Comparison of ENCODE assay signal across 11 cellular contexts in the genomic region with DNA sequence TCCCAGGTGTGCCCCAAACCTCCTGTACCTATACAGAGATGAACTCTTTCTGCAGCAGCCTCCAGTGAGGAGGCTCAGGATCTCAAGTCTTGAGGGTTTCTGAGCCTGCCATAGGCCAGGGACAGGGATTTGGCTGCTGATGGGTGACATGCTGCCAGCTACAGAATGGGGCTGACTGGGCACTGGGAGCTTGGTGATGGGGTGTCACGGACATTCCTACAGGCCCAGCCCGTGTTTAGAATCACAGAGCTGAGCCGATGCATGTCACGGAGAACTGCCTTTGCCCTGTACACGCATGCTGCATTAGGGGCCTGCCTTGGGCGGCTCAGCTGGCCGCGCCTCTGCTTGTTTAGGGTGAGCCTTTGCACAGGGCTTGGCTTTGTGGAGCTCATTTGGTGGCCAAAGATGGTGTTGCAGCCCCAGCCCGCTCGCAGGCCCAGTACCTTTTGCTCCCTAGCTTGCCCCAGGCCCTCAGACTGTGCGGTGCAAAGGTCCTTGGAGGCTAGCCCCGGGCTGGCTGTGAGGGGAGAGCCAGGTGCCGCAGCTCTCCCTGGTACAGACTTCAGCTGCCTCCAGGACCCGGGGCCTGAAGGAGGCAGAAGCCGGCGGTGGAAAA.
A peak's percentile ranks its signal among the peaks of the same experiment; 100 is the strongest.
DNase-seq lines count a peak whose midpoint lies in the region; ATAC-seq and TF ChIP-seq lines count a peak whose summit lies in the region.
"Had no signal": no experiment of that assay in that cellular context is flagged by ENCODE, and none has a peak within 500 bp of the region (broad histone marks: within the 10 kb centered on the region; RNA-seq: fewer than 3 reads in every experiment).

No MANE protein-coding gene starts in this region.

- H3K4me1 Mint-ChIP-seq in glutamatergic neuron (ENCODE audit: low read depth, unreplicated experiment) = peaks cover 60% of the 10 kb centered on the region

- peak overlapping the region; percentile 95 for H3K4me2 ChIP-seq in trophoblast cell (ENCODE audit: low read length)

- H4K12ac ChIP-seq in trophoblast cell (ENCODE audit: low read depth, low read length) = no peak overlapping the region

- no peaks in the 10 kb centered on the region for H3K79me1 ChIP-seq in trophoblast cell (ENCODE audit: low read length)

- H4K8ac ChIP-seq in trophoblast cell (ENCODE audit: low read depth, low read length) = peak overlapping the region; percentile 1

- H3K18ac ChIP-seq in trophoblast cell (ENCODE audit: low read length) = no peak overlapping the region

- DNase-seq in COLO668 (lab: John Stamatoyannopoulos, UW; ENCODE audit: unreplicated experiment) (peak; percentile 64), Peyer's patch (peak in 2 of 3 donors; percentile 54 to 66), glutamatergic neuron (peak; percentile 70), trophoblast cell (peak in 1 of 2 donors; percentile 9), medulla oblongata (ENCODE audit: extremely low spot score) (no peak), NCI-H446 (lab: John Stamatoyannopoulos, UW) (no peak)
- DNase-seq: OCI-M1 had no signal

- no peak overlapping the region for H2BK120ac ChIP-seq in trophoblast cell (ENCODE audit: insufficient read depth, low read length, poor library complexity)

- peaks cover 35% of the 10 kb centered on the region for H3K27me3 Mint-ChIP-seq in glutamatergic neuron (ENCODE audit: unreplicated experiment)

- no peak for TF ChIP-seq POLR2A in Peyer's patch (IDR thresholded peaks at IDR 0.05)

- H3K27me3 ChIP-seq in Peyer's patch (no peaks in the 10 kb centered on the region), trophoblast cell (ENCODE audit: insufficient read depth, low read length) (peaks cover 17% of the 10 kb centered on the region)

- H3K4me1 ChIP-seq in Peyer's patch = peaks cover 0 to 30% (median 0%) of the 10 kb centered on the region in 4 donors
- peaks cover 6 to 16% of the 10 kb centered on the region in 2 experiments for H3K4me1 ChIP-seq in trophoblast cell (ENCODE audit: control insufficient read depth in 1 of 2, insufficient read depth in 2 of 2, low read length in 2 of 2)

- H3K23ac ChIP-seq in trophoblast cell (ENCODE audit: low read length) = no peak overlapping the region

- peak overlapping the region; percentile 95 for H3K4me3 Mint-ChIP-seq in glutamatergic neuron (ENCODE audit: unreplicated experiment)
- H3K4me3 Mint-ChIP-seq: stimulated activated effector memory CD8-positive, alpha-beta T cell treated with anti-CD3 and anti-CD28 coated beads, Interleukin-12 subunit alpha, Interleukin-12 subunit beta, amount 100 ng/mL, for 72 hours had no signal

- no peaks in the 10 kb centered on the region for H3K36me3 Mint-ChIP-seq in glutamatergic neuron (ENCODE audit: unreplicated experiment)
- H3K36me3 Mint-ChIP-seq: stimulated activated effector memory CD8-positive, alpha-beta T cell treated with anti-CD3 and anti-CD28 coated beads, Interleukin-12 subunit alpha, Interleukin-12 subunit beta, amount 100 ng/mL, for 72 hours had no signal

- no peak overlapping the region for H4K91ac ChIP-seq in trophoblast cell (ENCODE audit: low read depth, low read length)

- H3K27ac ChIP-seq in Peyer's patch = no peak overlapping the region
- H3K27ac ChIP-seq in trophoblast cell (ENCODE audit: low read depth, low read length) = no peak overlapping the region
- H3K27ac ChIP-seq: HL-60 had no signal

- no peak overlapping the region for H3K9ac ChIP-seq in trophoblast cell (ENCODE audit: low read length)

- H3K9me3 ChIP-seq in Peyer's patch (no peaks in the 10 kb centered on the region), trophoblast cell (ENCODE audit: insufficient read depth, low read depth, low read length) (no peaks in the 10 kb centered on the region)

- H2AFZ ChIP-seq in trophoblast cell (ENCODE audit: insufficient read depth, low read length, poor library complexity) = peak overlapping the region; percentile 23

- ATAC-seq in GM18511 (IDR thresholded peaks at IDR 0.05; ENCODE audit: unreplicated experiment) (no peak), GM21360 (IDR thresholded peaks at IDR 0.05; ENCODE audit: unreplicated experiment) (no peak)
- ATAC-seq: stimulated activated effector memory CD8-positive, alpha-beta T cell treated with anti-CD3 and anti-CD28 coated beads, Interleukin-12 subunit alpha, Interleukin-12 subunit beta, amount 100 ng/mL, for 72 hours had no signal

- H3K9me3 Mint-ChIP-seq in glutamatergic neuron (ENCODE audit: unreplicated experiment) = peaks cover 45% of the 10 kb centered on the region
- H3K9me3 Mint-ChIP-seq: stimulated activated effector memory CD8-positive, alpha-beta T cell treated with anti-CD3 and anti-CD28 coated beads, Interleukin-12 subunit alpha, Interleukin-12 subunit beta, amount 100 ng/mL, for 72 hours had no signal

- H2BK5ac ChIP-seq in trophoblast cell (ENCODE audit: low read depth, low read length, poor library complexity) = no peak overlapping the region

- TF ChIP-seq CTCF in Peyer's patch (IDR thresholded peaks at IDR 0.05) (peak in 3 of 6 experiments; percentile 19 to 30 (median 26)), glutamatergic neuron (IDR thresholded peaks at IDR 0.05; ENCODE audit: partially characterized antibody, unreplicated experiment) (peak; percentile 52)

- peak overlapping the region; percentile 99 for H3K27ac Mint-ChIP-seq in glutamatergic neuron (ENCODE audit: unreplicated experiment)
- H3K27ac Mint-ChIP-seq: stimulated activated effector memory CD8-positive, alpha-beta T cell treated with anti-CD3 and anti-CD28 coated beads, Interleukin-12 subunit alpha, Interleukin-12 subunit beta, amount 100 ng/mL, for 72 hours had no signal

- H3K79me2 ChIP-seq in trophoblast cell (ENCODE audit: control insufficient read depth, insufficient read depth, low read length, poor library complexity) = no peaks in the 10 kb centered on the region

- H2AK5ac ChIP-seq in trophoblast cell (ENCODE audit: low read length) = no peak overlapping the region

- H2BK12ac ChIP-seq in trophoblast cell (ENCODE audit: low read length) = no peak overlapping the region

- no peaks in the 10 kb centered on the region for H3K36me3 ChIP-seq in Peyer's patch
- no peaks in the 10 kb centered on the region for H3K36me3 ChIP-seq in trophoblast cell (ENCODE audit: control insufficient read depth in 1 of 2, insufficient read depth in 2 of 2, low read length in 2 of 2)

- H3K4ac ChIP-seq in trophoblast cell (ENCODE audit: low read depth, low read length) = no peak overlapping the region

- H3K4me3 ChIP-seq in Peyer's patch (peak overlapping the region in 2 of 4 donors; percentile 40 to 49), trophoblast cell (ENCODE audit: low read depth, low read length) (peak overlapping the region; percentile 70)

- no CpG with 5 or more reads among the region's 16 CpGs for WGBS in trophoblast cell (ENCODE audit: extremely low coverage, insufficient coverage, insufficient read length)

- no peak overlapping the region for H3K14ac ChIP-seq in trophoblast cell (ENCODE audit: low read length)

Comparison
In these comparisons a context has a peak if more than half of its experiments do, and no peak if none do; other contexts are left out.
1. DNase-seq: peak in COLO668 (single experiment), Peyer's patch (2 of 3) and glutamatergic neuron (single experiment); none in medulla oblongata (single experiment) and NCI-H446 (0 of 2).